6 cellular contexts compared by ENCODE assay signal in genomic region chr15:40354408-40355171, GRCh38. TPM values are rescaled to one million over a fixed set of nuclear protein-coding genes. Genes with fewer than 3 reads are reported as not detected.
A peak's percentile ranks its signal among the peaks of the same experiment; 100 is the strongest.
DNase-seq lines count a peak whose midpoint lies in the region; ATAC-seq lines count a peak whose summit lies in the region.

No MANE protein-coding gene starts in this region.

- no peaks in the 10 kb centered on the region for H3K9me3 ChIP-seq in mucosa of stomach (ENCODE audit: control insufficient read depth, low read length)

- H3K27me3 ChIP-seq in mucosa of stomach (ENCODE audit: control insufficient read depth, insufficient read depth, low read length), result no peaks in the 10 kb centered on the region

- no peak overlapping the region for H3K27ac Mint-ChIP-seq in activated naive CD8-positive, alpha-beta T cell treated with anti-CD3 and anti-CD28 coated beads for 36 hours

- peaks cover 6% of the 10 kb centered on the region for H3K4me1 Mint-ChIP-seq in activated naive CD8-positive, alpha-beta T cell treated with anti-CD3 and anti-CD28 coated beads for 36 hours

- H3K4me3 ChIP-seq in mucosa of stomach (ENCODE audit: low read length), result no peak overlapping the region

- peaks cover 58% of the 10 kb centered on the region for H3K4me1 ChIP-seq in mucosa of stomach (ENCODE audit: control insufficient read depth, insufficient read depth, low read length)

- no peaks in the 10 kb centered on the region for H3K36me3 Mint-ChIP-seq in activated naive CD8-positive, alpha-beta T cell treated with anti-CD3 and anti-CD28 coated beads for 36 hours

- DNase-seq in H4 (ENCODE audit: low spot score) (peak; percentile 48), SK-N-DZ (ENCODE audit: low spot score) (peak; percentile 67)
- no peak for DNase-seq in activated naive CD8-positive, alpha-beta T cell treated with anti-CD3 and anti-CD28 coated beads for 36 hours

- no peaks in the 10 kb centered on the region for H3K36me3 ChIP-seq in mucosa of stomach (ENCODE audit: control insufficient read depth, insufficient read depth, low read length)

- no peak for ATAC-seq in GM18520 (IDR thresholded peaks at IDR 0.05; ENCODE audit: unreplicated experiment)
- ATAC-seq in HG02763 (IDR thresholded peaks at IDR 0.05; ENCODE audit: unreplicated experiment), result no peak

- peak overlapping the region; percentile 32 for H3K9ac ChIP-seq in mucosa of stomach (ENCODE audit: low read length)

- H3K9me3 Mint-ChIP-seq in activated naive CD8-positive, alpha-beta T cell treated with anti-CD3 and anti-CD28 coated beads for 36 hours, result no peaks in the 10 kb centered on the region

- H3K4me3 Mint-ChIP-seq in activated naive CD8-positive, alpha-beta T cell treated with anti-CD3 and anti-CD28 coated beads for 36 hours, result no peak overlapping the region

- peaks cover 3% of the 10 kb centered on the region for H3K27me3 Mint-ChIP-seq in activated naive CD8-positive, alpha-beta T cell treated with anti-CD3 and anti-CD28 coated beads for 36 hours

RNA-seq across cellular contexts. Expression of gene DISP2, which starts 3.4 kb away (rescaled TPM):
- 0.14 and 0.27 TPM in 2 replicates for total RNA-seq in H4 (2014; rRNA removed; shearing (Covaris generic))
- 1.2 and 1.4 TPM in 2 replicates for polyA plus RNA-seq in SK-N-DZ (2014; cell fraction: cytosol; rRNA removed)
- polyA plus RNA-seq in SK-N-DZ (2014; cell fraction: nucleus; rRNA removed), result 1.0 and 1.7 TPM in 2 replicates
- total RNA-seq in activated naive CD8-positive, alpha-beta T cell treated with anti-CD3 and anti-CD28 coated beads for 36 hours, result under 1 TPM; 0.08 to 0.14 TPM

RNA-seq across cellular contexts. Expression of gene PHGR1, which starts 3.8 kb away (rescaled TPM):
- total RNA-seq in H4 (2014; rRNA removed; shearing (Covaris generic)), result not detected in 2 replicates
- not detected in 2 replicates for polyA plus RNA-seq in SK-N-DZ (2014; cell fraction: cytosol; rRNA removed)
- not detected in 2 replicates for polyA plus RNA-seq in SK-N-DZ (2014; cell fraction: nucleus; rRNA removed)
- total RNA-seq in activated naive CD8-positive, alpha-beta T cell treated with anti-CD3 and anti-CD28 coated beads for 36 hours, result not detected

RNA-seq across cellular contexts. Expression of gene CCDC9B, which starts 13.9 kb away (rescaled TPM):
- total RNA-seq in H4 (2014; rRNA removed; shearing (Covaris generic)), result 1.3 and 4.6 TPM in 2 replicates
- polyA plus RNA-seq in SK-N-DZ (2014; cell fraction: cytosol; rRNA removed), result 0.39 and 2.8 TPM in 2 replicates
- polyA plus RNA-seq in SK-N-DZ (2014; cell fraction: nucleus; rRNA removed), result 4.7 and 9.8 TPM in 2 replicates
- total RNA-seq in activated naive CD8-positive, alpha-beta T cell treated with anti-CD3 and anti-CD28 coated beads for 36 hours, result under 1 TPM; 0.24 to 0.62 TPM

RNA-seq across cellular contexts. Expression of gene KNSTRN, which starts 27.9 kb away (rescaled TPM):
- 90.3 and 92.9 TPM in 2 replicates for total RNA-seq in H4 (2014; rRNA removed; shearing (Covaris generic))
- 176 and 184 TPM in 2 replicates for polyA plus RNA-seq in SK-N-DZ (2014; cell fraction: cytosol; rRNA removed)
- 115 and 116 TPM in 2 replicates for polyA plus RNA-seq in SK-N-DZ (2014; cell fraction: nucleus; rRNA removed)
- 10 to 100 TPM; 54.3 to 56.3 TPM for total RNA-seq in activated naive CD8-positive, alpha-beta T cell treated with anti-CD3 and anti-CD28 coated beads for 36 hours

RNA-seq across cellular contexts. Expression of gene INAFM2, which starts 31.1 kb away (rescaled TPM):
- total RNA-seq in H4 (2014; rRNA removed; shearing (Covaris generic)), result 13.0 and 15.7 TPM in 2 replicates
- 13.1 and 14.5 TPM in 2 replicates for polyA plus RNA-seq in SK-N-DZ (2014; cell fraction: cytosol; rRNA removed)
- 9.4 and 9.9 TPM in 2 replicates for polyA plus RNA-seq in SK-N-DZ (2014; cell fraction: nucleus; rRNA removed)
- total RNA-seq in activated naive CD8-positive, alpha-beta T cell treated with anti-CD3 and anti-CD28 coated beads for 36 hours, result 10 to 100 TPM; 13.5 to 15.5 TPM
